Comparison of ENCODE assay signal across 1 cellular context in genomic region chr5:31023105-31023504, GRCh38.
TF ChIP-seq lines count a peak whose summit lies in the region.

No MANE protein-coding gene starts in this region.

TF ChIP-seq in IMR-90, 13 proteins besides CTCF, POLR2A, EP300 and RAD21:
- TF ChIP-seq SMC3 (IDR thresholded peaks at IDR 0.05; ENCODE audit: low read depth, low read length) (peak; percentile 5; the same call in 1 of the 2 replicates), CHD1 (IDR thresholded peaks at IDR 0.05; ENCODE audit: low read depth, low read length) (no peak), BHLHE40 (IDR thresholded peaks at IDR 0.05; ENCODE audit: low read depth, low read length) (no peak), MAZ (IDR thresholded peaks at IDR 0.05; ENCODE audit: borderline replicate concordance, low read depth, low read length) (no peak), USF2 (IDR thresholded peaks at IDR 0.05; ENCODE audit: low read depth, low read length) (no peak), NFE2L2 (IDR thresholded peaks at IDR 0.05; ENCODE audit: low read depth, low read length) (no peak), FOS (IDR thresholded peaks at IDR 0.05; ENCODE audit: low read depth, low read length) (peak; percentile 74), MAFK (IDR thresholded peaks at IDR 0.05; ENCODE audit: low read depth, low read length) (peak; percentile 44; the same call in 1 of the 2 replicates), MXI1 (IDR thresholded peaks at IDR 0.05; ENCODE audit: borderline replicate concordance, low read depth, low read length) (no peak), RCOR1 (IDR thresholded peaks at IDR 0.05; ENCODE audit: insufficient replicate concordance, low read length) (no peak), CEBPB (IDR thresholded peaks at IDR 0.05; ENCODE audit: low read depth, low read length) (peak; percentile 85), RFX5 (IDR thresholded peaks at IDR 0.05; ENCODE audit: low read depth, low read length) (no peak)
- TF ChIP-seq, protein P1, sequence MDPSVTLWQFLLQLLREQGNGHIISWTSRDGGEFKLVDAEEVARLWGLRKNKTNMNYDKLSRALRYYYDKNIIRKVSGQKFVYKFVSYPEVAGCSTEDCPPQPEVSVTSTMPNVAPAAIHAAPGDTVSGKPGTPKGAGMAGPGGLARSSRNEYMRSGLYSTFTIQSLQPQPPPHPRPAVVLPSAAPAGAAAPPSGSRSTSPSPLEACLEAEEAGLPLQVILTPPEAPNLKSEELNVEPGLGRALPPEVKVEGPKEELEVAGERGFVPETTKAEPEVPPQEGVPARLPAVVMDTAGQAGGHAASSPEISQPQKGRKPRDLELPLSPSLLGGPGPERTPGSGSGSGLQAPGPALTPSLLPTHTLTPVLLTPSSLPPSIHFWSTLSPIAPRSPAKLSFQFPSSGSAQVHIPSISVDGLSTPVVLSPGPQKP (IDR thresholded peaks at IDR 0.05; ENCODE audit: borderline replicate concordance, low read depth, low read length), result no peak
TF ChIP-seq in IMR-90: peak in this region for 4.
